17 cellular contexts compared by ENCODE assay signal in genomic region chr3:14128724-14129123, GRCh38. TPM values are rescaled to one million over a fixed set of nuclear protein-coding genes. Genes with fewer than 3 reads are reported as not detected.
A peak's percentile ranks its signal among the peaks of the same experiment; 100 is the strongest.
DNase-seq lines count a peak whose midpoint lies in the region; ATAC-seq and TF ChIP-seq lines count a peak whose summit lies in the region.
"Had no signal": no experiment of that assay in that cellular context is flagged by ENCODE, and none has a peak within 500 bp of the region (broad histone marks: within the 10 kb centered on the region; RNA-seq: fewer than 3 reads in every experiment).

No MANE protein-coding gene starts in this region.

- no peak for DNase-seq in activated CD4-positive, alpha-beta T cell treated with anti-CD3 and anti-CD28 coated beads for 36 hours
- DNase-seq in activated CD4-positive, alpha-beta T cell treated with anti-CD3 and anti-CD28 coated beads, Interleukin-2, amount 50 U/mL, for 4 hours: no peak
- DNase-seq in CD4-positive, alpha-beta memory T cell: no peak
- DNase-seq in esophagus muscularis mucosa (ENCODE audit: extremely low spot score): no peak
- no peak for DNase-seq in gastrocnemius medialis
- DNase-seq in DMS114 treated with DMSO at 0.1 percent for 48 hours (lab: John Stamatoyannopoulos, UW; ENCODE audit: unreplicated experiment): no peak
- no peak for DNase-seq in SIG-M5 (lab: John Stamatoyannopoulos, UW)
- DNase-seq: DMS79 treated with DMSO at 0.1 percent for 48 hours, MM.1S, NCI-H1105 treated with DMSO at 0.1 percent for 48 hours, NCI-H187, NCI-H446 treated with DMSO at 0.1 percent for 48 hours, NCI-H774, PC-9 had no signal

- H3K36me3 ChIP-seq in CD4-positive, alpha-beta memory T cell (ENCODE audit: insufficient read depth, low read length): peaks cover 61% of the 10 kb centered on the region
- H3K36me3 ChIP-seq in esophagus muscularis mucosa (peaks cover 46 to 70% (median 58%) of the 10 kb centered on the region in 4 donors), gastrocnemius medialis (peaks cover 0 to 46% of the 10 kb centered on the region in 2 donors)

- POLR2A ChIA-PET in activated CD4-positive, alpha-beta T cell treated with anti-CD3 and anti-CD28 coated beads for 36 hours (lab: Charles Lee): no interaction called here
- POLR2A ChIA-PET in CD4-positive, alpha-beta memory T cell (lab: Charles Lee; ENCODE audit: partially characterized antibody): interaction anchor here (11.8 to 14.1 kb wide), 2 partner anchors 17 to 47 kb away, joined by 270 to 342 read pairs; partner anchors contain the start of genes LSM3 and XPC

- peaks cover 30% of the 10 kb centered on the region for H3K4me1 ChIP-seq in CD4-positive, alpha-beta memory T cell (ENCODE audit: insufficient read depth, low read length)
- peaks cover 22 to 43% (median 33%) of the 10 kb centered on the region in 4 donors for H3K4me1 ChIP-seq in esophagus muscularis mucosa
- H3K4me1 ChIP-seq in gastrocnemius medialis: peaks cover 25 to 27% of the 10 kb centered on the region in 2 donors

- no peak for ATAC-seq in activated CD4-positive, alpha-beta T cell treated with anti-CD3 and anti-CD28 coated beads for 36 hours
- ATAC-seq in gastrocnemius medialis (no peak), HG03045 (IDR thresholded peaks at IDR 0.05; ENCODE audit: unreplicated experiment) (no peak)

- H3K4me3 ChIP-seq in CD4-positive, alpha-beta memory T cell (ENCODE audit: low read length in 2 of 2): no peak overlapping the region
- H3K4me3 ChIP-seq in esophagus muscularis mucosa (no peak overlapping the region), gastrocnemius medialis (no peak overlapping the region)
- H3K4me3 ChIP-seq: PC-9 had no signal

- peaks cover 59% of the 10 kb centered on the region for H3K36me3 Mint-ChIP-seq in activated CD4-positive, alpha-beta T cell treated with anti-CD3 and anti-CD28 coated beads for 36 hours (ENCODE audit: low read depth)
- peaks cover 39 to 66% of the 10 kb centered on the region in 2 donors for H3K36me3 Mint-ChIP-seq in CD4-positive, alpha-beta memory T cell

- no peak overlapping the region for H3K27ac ChIP-seq in CD4-positive, alpha-beta memory T cell (ENCODE audit: low read depth, low read length)
- H3K27ac ChIP-seq in esophagus muscularis mucosa (replicated peaks in 1 of 4) (peak overlapping the region in 3 of 4 donors; percentile 96), gastrocnemius medialis (peak overlapping the region; percentile 92 to 98 (median 94))
- H3K27ac ChIP-seq: C4-2B, KMS-11, PC-9 had no signal

- no peaks in the 10 kb centered on the region for H3K9me3 ChIP-seq in CD4-positive, alpha-beta memory T cell (ENCODE audit: control insufficient read depth in 1 of 2, low read length in 2 of 2)
- no peaks in the 10 kb centered on the region for H3K9me3 ChIP-seq in esophagus muscularis mucosa
- H3K9me3 ChIP-seq in gastrocnemius medialis: no peaks in the 10 kb centered on the region

- intact Hi-C loops in activated CD4-positive, alpha-beta T cell treated with anti-CD3 and anti-CD28 coated beads for 36 hours (cut with DNase I, micrococcal nuclease): loop anchor here in 1 of 2 experiments (5.0 to 10.0 kb wide), 2 partner anchors 646 to 704 kb away; partner anchors contain the start of genes HDAC11 and NUP210
- intact Hi-C loops in CD4-positive, alpha-beta memory T cell (cut with micrococcal nuclease): loop anchor here (10.0 kb wide), 1 partner anchor 474 kb away; no protein-coding TSS in a partner anchor
- intact Hi-C loops in esophagus muscularis mucosa (cut with DNase I) (no loop called here), gastrocnemius medialis (cut with DNase I; ENCODE audit: low total_unique reads) (loop anchor here (5.0 to 10.0 kb wide), 4 partner anchors 156 to 819 kb away; partner anchors contain the start of genes CCDC174, HDAC11 and NR2C2)

- H3K27me3 ChIP-seq in CD4-positive, alpha-beta memory T cell (ENCODE audit: insufficient read depth, low read length): no peaks in the 10 kb centered on the region
- H3K27me3 ChIP-seq in esophagus muscularis mucosa (no peaks in the 10 kb centered on the region), gastrocnemius medialis (no peaks in the 10 kb centered on the region)

- H3K27ac Mint-ChIP-seq in activated CD4-positive, alpha-beta T cell treated with anti-CD3 and anti-CD28 coated beads for 36 hours: peak overlapping the region; percentile 31
- H3K27ac Mint-ChIP-seq in CD4-positive, alpha-beta memory T cell: peak overlapping the region in 5 of 7 donors; percentile 5 to 96 (median 54)

- 95% methylated on average over 5 of the region's 5 CpGs for WGBS in esophagus muscularis mucosa

- in situ Hi-C loops in gastrocnemius medialis (cut with MboI; ENCODE audit: low sequenced_read_pairs in 4 of 4): loop anchor here in 2 of 4 donors (10.0 to 25.0 kb wide), 2 partner anchors 234 to 934 kb away; partner anchors contain the start of gene MRPS25 (in 1 of the 2)

- CTCF ChIA-PET in activated CD4-positive, alpha-beta T cell treated with anti-CD3 and anti-CD28 coated beads for 36 hours (lab: Charles Lee): interaction anchor here (1.7 kb wide), 1 partner anchor 14 kb away, joined by 5 read pairs; no protein-coding TSS in a partner anchor
- CTCF ChIA-PET in CD4-positive, alpha-beta memory T cell (lab: Charles Lee; ENCODE audit: partially characterized antibody): interaction anchor here (1.0 kb wide), 1 partner anchor 23 kb away, joined by 3 read pairs; no protein-coding TSS in a partner anchor

- TF ChIP-seq POLR2A in esophagus muscularis mucosa (IDR thresholded peaks at IDR 0.05; ENCODE audit: low read depth) (no peak), gastrocnemius medialis (IDR thresholded peaks at IDR 0.05) (no peak)

- no peak overlapping the region for H3K4me3 Mint-ChIP-seq in activated CD4-positive, alpha-beta T cell treated with anti-CD3 and anti-CD28 coated beads for 36 hours
- peak overlapping the region in 2 of 8 donors; percentile 32 to 54 for H3K4me3 Mint-ChIP-seq in CD4-positive, alpha-beta memory T cell

- no peak for TF ChIP-seq CTCF in esophagus muscularis mucosa (IDR thresholded peaks at IDR 0.05)
- no peak for TF ChIP-seq CTCF in gastrocnemius medialis (IDR thresholded peaks at IDR 0.05 in 4 of 5, conservative IDR thresholded peaks at IDR 0.05 in 1 of 5)

- H3K27me3 Mint-ChIP-seq in activated CD4-positive, alpha-beta T cell treated with anti-CD3 and anti-CD28 coated beads for 36 hours: no peaks in the 10 kb centered on the region
- no peaks in the 10 kb centered on the region for H3K27me3 Mint-ChIP-seq in CD4-positive, alpha-beta memory T cell

- peaks cover 33% of the 10 kb centered on the region for H3K4me1 Mint-ChIP-seq in activated CD4-positive, alpha-beta T cell treated with anti-CD3 and anti-CD28 coated beads for 36 hours
- H3K4me1 Mint-ChIP-seq in CD4-positive, alpha-beta memory T cell: peaks cover 30 to 53% (median 36%) of the 10 kb centered on the region in 4 donors

- TF ChIP-seq EP300 in esophagus muscularis mucosa (IDR thresholded peaks at IDR 0.05): no peak

- H3K9me3 Mint-ChIP-seq in activated CD4-positive, alpha-beta T cell treated with anti-CD3 and anti-CD28 coated beads for 36 hours (ENCODE audit: low read depth): peaks cover 3% of the 10 kb centered on the region
- H3K9me3 Mint-ChIP-seq in CD4-positive, alpha-beta memory T cell: no peaks in the 10 kb centered on the region

RNA-seq across cellular contexts. Expression of gene TMEM43, which starts 3.9 kb away (rescaled TPM):
- total RNA-seq in activated CD4-positive, alpha-beta T cell treated with anti-CD3 and anti-CD28 coated beads for 36 hours: 10 to 100 TPM; 28.3 to 28.5 TPM
- 10 to 100 TPM; 69.3 to 69.7 TPM for total RNA-seq in CD4-positive, alpha-beta memory T cell
- polyA plus RNA-seq in CD4-positive, alpha-beta memory T cell: 100 to 1,000 TPM in 1 of 2 donors, 10 to 100 TPM in 1; 83.8 to 143 TPM
- total RNA-seq in esophagus muscularis mucosa (100 to 1,000 TPM; 131 to 208 (median 179) TPM), gastrocnemius medialis (100 to 1,000 TPM in 1 of 4 donors, 10 to 100 TPM in 3; 68.2 to 128 (median 78.6) TPM)

RNA-seq across cellular contexts. Expression of gene CHCHD4, which starts 4.1 kb away (rescaled TPM):
- 10 to 100 TPM; 23.3 TPM for total RNA-seq in activated CD4-positive, alpha-beta T cell treated with anti-CD3 and anti-CD28 coated beads for 36 hours
- total RNA-seq in CD4-positive, alpha-beta memory T cell: 1 to 10 TPM; 7.5 to 9.3 TPM
- polyA plus RNA-seq in CD4-positive, alpha-beta memory T cell: 10 to 100 TPM; 17.4 to 17.5 TPM
- 10 to 100 TPM; 21.2 to 27.0 (median 24.3) TPM for total RNA-seq in esophagus muscularis mucosa
- 10 to 100 TPM; 16.2 to 49.4 (median 22.8) TPM for total RNA-seq in gastrocnemius medialis

RNA-seq across cellular contexts. Expression of gene XPC, which starts 49.7 kb away (rescaled TPM):
- total RNA-seq in activated CD4-positive, alpha-beta T cell treated with anti-CD3 and anti-CD28 coated beads for 36 hours: 10 to 100 TPM; 24.3 to 24.7 TPM
- 100 to 1,000 TPM; 104 to 108 TPM for total RNA-seq in CD4-positive, alpha-beta memory T cell
- polyA plus RNA-seq in CD4-positive, alpha-beta memory T cell: 10 to 100 TPM; 32.9 to 57.5 TPM
- 10 to 100 TPM; 28.9 to 41.9 (median 37.8) TPM for total RNA-seq in esophagus muscularis mucosa
- 10 to 100 TPM; 22.0 to 30.6 (median 27.0) TPM for total RNA-seq in gastrocnemius medialis

RNA-seq across cellular contexts. Expression of gene LSM3, which starts 49.9 kb away (rescaled TPM):
- total RNA-seq in activated CD4-positive, alpha-beta T cell treated with anti-CD3 and anti-CD28 coated beads for 36 hours: 10 to 100 TPM; 23.0 to 30.2 TPM
- 1 to 10 TPM; 7.2 to 8.2 TPM for total RNA-seq in CD4-positive, alpha-beta memory T cell
- 10 to 100 TPM; 22.1 to 30.7 TPM for polyA plus RNA-seq in CD4-positive, alpha-beta memory T cell
- 10 to 100 TPM in 2 of 4 donors, 1 to 10 TPM in 2; 8.0 to 12.0 (median 9.6) TPM for total RNA-seq in esophagus muscularis mucosa
- 10 to 100 TPM; 11.6 to 16.8 (median 14.2) TPM for total RNA-seq in gastrocnemius medialis
